ENCODE assay signal across 9 cellular contexts in the genomic region with DNA sequence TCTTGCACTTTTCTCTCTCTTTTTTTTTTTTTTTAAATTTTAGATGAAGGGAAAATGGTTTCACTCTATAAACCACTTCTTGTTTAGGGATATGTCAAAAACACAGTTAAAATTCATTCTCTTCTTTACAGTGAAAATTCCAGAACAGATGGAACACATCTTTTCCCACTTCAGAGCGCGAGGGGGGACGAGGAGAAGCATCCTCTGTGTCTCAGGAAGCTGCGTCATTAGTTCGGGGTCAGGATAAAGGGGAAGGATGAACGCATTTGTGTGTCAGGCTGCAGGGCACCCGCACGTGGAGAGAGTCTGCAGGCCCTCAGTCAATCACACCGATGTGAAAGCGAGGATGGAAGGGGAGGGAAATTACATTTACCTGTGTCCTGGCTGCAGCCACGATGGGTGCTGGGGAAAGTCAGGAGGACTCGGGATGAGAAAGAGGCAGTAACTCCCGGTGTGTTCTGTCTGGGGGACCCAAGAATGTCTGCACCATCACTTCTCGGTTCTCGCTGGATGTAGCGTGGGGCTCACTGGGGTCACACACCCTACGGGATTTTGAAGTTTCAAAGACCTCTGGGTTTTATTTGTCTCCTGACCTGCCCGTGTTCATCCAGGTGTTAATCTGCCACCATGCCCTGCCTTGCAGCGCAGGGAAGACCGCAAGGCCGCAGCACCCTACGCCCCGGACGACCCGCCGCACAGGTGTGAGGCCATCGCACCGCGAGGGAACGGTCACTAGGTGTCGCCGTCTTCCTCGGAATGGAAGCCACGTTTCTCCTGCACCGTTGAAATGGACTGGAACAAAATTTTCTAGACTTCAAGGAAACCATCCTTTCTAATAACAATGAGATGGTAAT.
DNase-seq lines count a peak whose midpoint lies in the region; ATAC-seq, FAIRE-seq and TF ChIP-seq lines count a peak whose summit lies in the region.
"Had no signal": no experiment of that assay in that cellular context is flagged by ENCODE, and none has a peak within 500 bp of the region (broad histone marks: within the 10 kb centered on the region; RNA-seq: fewer than 3 reads in every experiment).

No MANE protein-coding gene starts in this region.

- no peaks in the 10 kb centered on the region for H3F3A ChIP-seq in GM23338 (replicated peaks; ENCODE audit: low read depth)

- H3K27me3 Mint-ChIP-seq in GM23338 (ENCODE audit: insufficient read depth, low read depth, poor library complexity) = no peaks in the 10 kb centered on the region

- peak overlapping the region; percentile 72 for H3K9ac ChIP-seq in endothelial cell of umbilical vein (replicated peaks; ENCODE audit: extremely low read depth, insufficient read depth, low read length)

- POLR2A ChIA-PET in endothelial cell of umbilical vein (lab: Charles Lee) = interaction anchor here (2.0 kb wide), 1 partner anchor 536 kb away, joined by 7 read pairs; no protein-coding TSS in a partner anchor

- H3K36me3 Mint-ChIP-seq in GM23338 (ENCODE audit: low read depth) = no peaks in the 10 kb centered on the region; the same call in 2 of the 3 replicates

- no peak overlapping the region for H3K4me2 ChIP-seq in GM23338
- H3K4me2 ChIP-seq in endothelial cell of umbilical vein (ENCODE audit: insufficient read depth, low read length) = peak overlapping the region; percentile 69

- H3K27ac ChIP-seq in GM23338 (ENCODE audit: low read depth) (no peak overlapping the region), endothelial cell of umbilical vein (ENCODE audit: insufficient read depth, low read depth, low read length) (peak overlapping the region; percentile 80)

- intact Hi-C loops in endothelial cell of umbilical vein (cut with micrococcal nuclease) = loop anchor here (1.0 to 10.0 kb wide), 4 partner anchors 42 to 1417 kb away; no protein-coding TSS in a partner anchor

- no peak overlapping the region for H3K4me3 Mint-ChIP-seq in GM23338

- H3K4me1 ChIP-seq in GM23338 (ENCODE audit: insufficient read depth) = no peaks in the 10 kb centered on the region
- H3K4me1 ChIP-seq in endothelial cell of umbilical vein (ENCODE audit: control insufficient read depth, extremely low read depth, insufficient read depth, low read length) = peaks cover 11% of the 10 kb centered on the region

- dilution Hi-C loops in endothelial cell of umbilical vein (cut with MboI; ENCODE audit: extremely low pct_ligation_motif_present, low sequenced_read_pairs) = no loop called here

- TF ChIP-seq POLR2A in endothelial cell of umbilical vein (IDR thresholded peaks at IDR 0.05; ENCODE audit: low read depth, low read length) = no peak

- CTCF ChIA-PET in endothelial cell of umbilical vein (lab: Charles Lee) = interaction anchor here (0.7 to 2.4 kb wide), 22 partner anchors 10 to 1542 kb away, joined by 3 to 24 read pairs (median 4); no protein-coding TSS in a partner anchor

- H2AFZ ChIP-seq in GM23338 (peak overlapping the region; percentile 69), endothelial cell of umbilical vein (ENCODE audit: low read depth, low read length) (no peak overlapping the region)

- peak; percentile 85 for FAIRE-seq in endothelial cell of umbilical vein (lab: Jason Lieb, UNC)
- FAIRE-seq: colon had no signal

- peaks cover 10% of the 10 kb centered on the region for H3K4me1 Mint-ChIP-seq in GM23338

- H4K20me1 ChIP-seq in GM23338 (replicated peaks; ENCODE audit: insufficient read depth) (no peaks in the 10 kb centered on the region), endothelial cell of umbilical vein (replicated peaks; ENCODE audit: control insufficient read depth, extremely low read depth, insufficient read depth, low read length) (no peaks in the 10 kb centered on the region)

- H3K9me3 ChIP-seq in endothelial cell of umbilical vein (replicated peaks; ENCODE audit: control insufficient read depth, insufficient read depth, low read length) = no peaks in the 10 kb centered on the region

- DNase-seq in EL (peak; percentile 36), GM23338 (ENCODE audit: low spot score) (peak; percentile 75), NCI-H526 treated with DMSO at 0.1 percent for 48 hours (lab: John Stamatoyannopoulos, UW) (peak; percentile 10), endothelial cell of umbilical vein (ENCODE audit: low read depth, low spot score) (peak; percentile 78), myocyte (ENCODE audit: low read depth) (peak; percentile 57), NCI-H524 (lab: John Stamatoyannopoulos, UW) (no peak)
- DNase-seq in activated CD8-positive, alpha-beta memory T cell treated with anti-CD3 and anti-CD28 coated beads for 24 hours = peak; percentile 90
- DNase-seq in stimulated activated CD8-positive, alpha-beta memory T cell treated with anti-CD3 and anti-CD28 coated beads, Interleukin-7, amount 100 ng/mL, for 24 hours (ENCODE audit: low read depth) = peak; percentile 53

- H3K9me1 ChIP-seq in endothelial cell of umbilical vein (replicated peaks; ENCODE audit: control insufficient read depth, extremely low read depth, insufficient read depth, low read length) = no peaks in the 10 kb centered on the region

- H3K79me2 ChIP-seq in GM23338 (replicated peaks; ENCODE audit: insufficient read depth) (no peaks in the 10 kb centered on the region), endothelial cell of umbilical vein (ENCODE audit: control insufficient read depth, insufficient read depth, low read length) (no peaks in the 10 kb centered on the region)

- H3K4me3 ChIP-seq in GM23338 = no peak overlapping the region
- H3K4me3 ChIP-seq in endothelial cell of umbilical vein (replicated peaks in 1 of 3; ENCODE audit: insufficient read depth in 1 of 3, low read depth in 1 of 3, low read length in 3 of 3) = no peak overlapping the region

- TF ChIP-seq CTCF in GM23338 (conservative IDR thresholded peaks at IDR 0.05; ENCODE audit: low read depth in 2 of 2) = peak; percentile 64 to 97
- peak; percentile 86 to 87 for TF ChIP-seq CTCF in endothelial cell of umbilical vein (IDR thresholded peaks at IDR 0.05; ENCODE audit: extremely low read depth in 1 of 2, insufficient read depth in 1 of 2, low read depth in 1 of 2, low read length in 2 of 2)

- peak; percentile 96 for ATAC-seq in GM23338

- H3K36me3 ChIP-seq in GM23338 (ENCODE audit: insufficient read depth) (no peaks in the 10 kb centered on the region), endothelial cell of umbilical vein (ENCODE audit: control insufficient read depth in 2 of 2, extremely low read depth in 1 of 2, insufficient read depth in 2 of 2, low read length in 2 of 2) (no peaks in the 10 kb centered on the region)

- no peaks in the 10 kb centered on the region for H3K9me2 ChIP-seq in GM23338 (ENCODE audit: insufficient read depth)

- H3K27me3 ChIP-seq in GM23338 (ENCODE audit: insufficient read depth) = no peaks in the 10 kb centered on the region
- H3K27me3 ChIP-seq in endothelial cell of umbilical vein (ENCODE audit: control insufficient read depth in 2 of 2, insufficient read depth in 2 of 2, low read length in 2 of 2) = no peaks in the 10 kb centered on the region

- H3K27ac Mint-ChIP-seq in GM23338 = no peak overlapping the region

- peaks cover 5% of the 10 kb centered on the region; the same call in 2 of the 3 replicates for H3K9me3 Mint-ChIP-seq in GM23338

- no TSS peak for BruUV-seq in endothelial cell of umbilical vein (replicated peaks; lab: Mats Ljungman, UMichigan)

TF ChIP-seq in GM23338, 12 proteins besides CTCF, POLR2A, EP300 and RAD21 (continues in another document):
- no peak for TF ChIP-seq NANOG (IDR thresholded peaks at IDR 0.05; ENCODE audit: borderline replicate concordance)
- no peak for TF ChIP-seq STAT1 (IDR thresholded peaks at IDR 0.05; ENCODE audit: unreplicated experiment)
- no peak for TF ChIP-seq ZNF114 (CRISPR knock-in tag; IDR thresholded peaks at IDR 0.05)

TF ChIP-seq in endothelial cell of umbilical vein, 7 proteins besides CTCF, POLR2A, EP300 and RAD21:
- no peak for TF ChIP-seq MAX (IDR thresholded peaks at IDR 0.05; ENCODE audit: insufficient read depth, insufficient read length)
- no peak for TF ChIP-seq POLR2AphosphoS5 (IDR thresholded peaks at IDR 0.05; ENCODE audit: insufficient read depth, low read depth, low read length)
- TF ChIP-seq FOS (IDR thresholded peaks at IDR 0.05; ENCODE audit: borderline replicate concordance, insufficient read depth, low read length) = no peak
- TF ChIP-seq MYC (IDR thresholded peaks at IDR 0.05; ENCODE audit: low read depth, low read length) = no peak
- no peak for TF ChIP-seq EZH2 (IDR thresholded peaks at IDR 0.05; ENCODE audit: borderline replicate concordance, low read depth, low read length, severe bottlenecking)
- no peak for TF ChIP-seq GATA2 (IDR thresholded peaks at IDR 0.05; ENCODE audit: insufficient read depth, insufficient read length, low read depth, low read length)
- TF ChIP-seq JUN (IDR thresholded peaks at IDR 0.05; ENCODE audit: borderline replicate concordance, insufficient read depth, insufficient read length, low read depth) = no peak

Comparison
In these comparisons a context has a peak if more than half of its experiments do, and no peak if none do; other contexts are left out.
1. DNase-seq: peak in EL (single experiment), GM23338 (single experiment), NCI-H526 treated with DMSO at 0.1 percent for 48 hours (single experiment), activated CD8-positive, alpha-beta memory T cell treated with anti-CD3 and anti-CD28 coated beads for 24 hours (single experiment), endothelial cell of umbilical vein (single experiment), myocyte (single experiment) and stimulated activated CD8-positive, alpha-beta memory T cell treated with anti-CD3 and anti-CD28 coated beads, Interleukin-7, amount 100 ng/mL, for 24 hours (single experiment); none in NCI-H524 (0 of 2).